In the genomic region with DNA sequence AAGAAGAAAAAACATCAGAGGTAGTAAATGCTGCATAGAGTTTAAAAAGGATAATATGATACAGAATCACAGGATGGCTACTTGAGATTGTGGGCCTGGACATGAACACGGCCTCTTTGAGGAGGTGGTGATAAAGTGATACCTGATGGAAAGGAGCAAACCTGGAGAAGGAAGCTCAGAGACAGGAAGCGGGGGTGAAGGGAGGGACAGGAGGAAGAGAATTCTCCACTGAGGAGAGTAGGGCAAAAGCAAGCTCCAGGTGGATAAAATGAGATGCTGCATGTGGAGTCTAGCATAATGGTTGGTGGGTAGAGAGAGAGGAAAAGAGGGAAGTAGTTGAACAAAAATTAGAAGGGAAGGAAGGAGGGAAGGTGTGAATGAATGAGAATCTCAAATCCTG, we compare ENCODE assay signal across 1 cellular context.
TF ChIP-seq lines count a peak whose summit lies in the region.

No MANE protein-coding gene starts in this region.

TF ChIP-seq in GM23338, 12 proteins besides CTCF, POLR2A, EP300 and RAD21 (continued from another document):
- TF ChIP-seq, protein P1, sequence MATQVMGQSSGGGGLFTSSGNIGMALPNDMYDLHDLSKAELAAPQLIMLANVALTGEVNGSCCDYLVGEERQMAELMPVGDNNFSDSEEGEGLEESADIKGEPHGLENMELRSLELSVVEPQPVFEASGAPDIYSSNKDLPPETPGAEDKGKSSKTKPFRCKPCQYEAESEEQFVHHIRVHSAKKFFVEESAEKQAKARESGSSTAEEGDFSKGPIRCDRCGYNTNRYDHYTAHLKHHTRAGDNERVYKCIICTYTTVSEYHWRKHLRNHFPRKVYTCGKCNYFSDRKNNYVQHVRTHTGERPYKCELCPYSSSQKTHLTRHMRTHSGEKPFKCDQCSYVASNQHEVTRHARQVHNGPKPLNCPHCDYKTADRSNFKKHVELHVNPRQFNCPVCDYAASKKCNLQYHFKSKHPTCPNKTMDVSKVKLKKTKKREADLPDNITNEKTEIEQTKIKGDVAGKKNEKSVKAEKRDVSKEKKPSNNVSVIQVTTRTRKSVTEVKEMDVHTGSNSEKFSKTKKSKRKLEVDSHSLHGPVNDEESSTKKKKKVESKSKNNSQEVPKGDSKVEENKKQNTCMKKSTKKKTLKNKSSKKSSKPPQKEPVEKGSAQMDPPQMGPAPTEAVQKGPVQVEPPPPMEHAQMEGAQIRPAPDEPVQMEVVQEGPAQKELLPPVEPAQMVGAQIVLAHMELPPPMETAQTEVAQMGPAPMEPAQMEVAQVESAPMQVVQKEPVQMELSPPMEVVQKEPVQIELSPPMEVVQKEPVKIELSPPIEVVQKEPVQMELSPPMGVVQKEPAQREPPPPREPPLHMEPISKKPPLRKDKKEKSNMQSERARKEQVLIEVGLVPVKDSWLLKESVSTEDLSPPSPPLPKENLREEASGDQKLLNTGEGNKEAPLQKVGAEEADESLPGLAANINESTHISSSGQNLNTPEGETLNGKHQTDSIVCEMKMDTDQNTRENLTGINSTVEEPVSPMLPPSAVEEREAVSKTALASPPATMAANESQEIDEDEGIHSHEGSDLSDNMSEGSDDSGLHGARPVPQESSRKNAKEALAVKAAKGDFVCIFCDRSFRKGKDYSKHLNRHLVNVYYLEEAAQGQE (IDR thresholded peaks at IDR 0.05; ENCODE audit: unreplicated experiment), result no peak
- TF ChIP-seq ZNF331 (CRISPR knock-in tag; IDR thresholded peaks at IDR 0.05; ENCODE audit: low read depth), result no peak
- no peak for TF ChIP-seq CREB1 (CRISPR knock-in tag; IDR thresholded peaks at IDR 0.05; ENCODE audit: low read depth)
- TF ChIP-seq, protein P2, sequence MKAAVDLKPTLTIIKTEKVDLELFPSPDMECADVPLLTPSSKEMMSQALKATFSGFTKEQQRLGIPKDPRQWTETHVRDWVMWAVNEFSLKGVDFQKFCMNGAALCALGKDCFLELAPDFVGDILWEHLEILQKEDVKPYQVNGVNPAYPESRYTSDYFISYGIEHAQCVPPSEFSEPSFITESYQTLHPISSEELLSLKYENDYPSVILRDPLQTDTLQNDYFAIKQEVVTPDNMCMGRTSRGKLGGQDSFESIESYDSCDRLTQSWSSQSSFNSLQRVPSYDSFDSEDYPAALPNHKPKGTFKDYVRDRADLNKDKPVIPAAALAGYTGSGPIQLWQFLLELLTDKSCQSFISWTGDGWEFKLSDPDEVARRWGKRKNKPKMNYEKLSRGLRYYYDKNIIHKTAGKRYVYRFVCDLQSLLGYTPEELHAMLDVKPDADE (IDR thresholded peaks at IDR 0.05), result no peak
